ENCODE assay signal across 17 cellular contexts in the genomic region with DNA sequence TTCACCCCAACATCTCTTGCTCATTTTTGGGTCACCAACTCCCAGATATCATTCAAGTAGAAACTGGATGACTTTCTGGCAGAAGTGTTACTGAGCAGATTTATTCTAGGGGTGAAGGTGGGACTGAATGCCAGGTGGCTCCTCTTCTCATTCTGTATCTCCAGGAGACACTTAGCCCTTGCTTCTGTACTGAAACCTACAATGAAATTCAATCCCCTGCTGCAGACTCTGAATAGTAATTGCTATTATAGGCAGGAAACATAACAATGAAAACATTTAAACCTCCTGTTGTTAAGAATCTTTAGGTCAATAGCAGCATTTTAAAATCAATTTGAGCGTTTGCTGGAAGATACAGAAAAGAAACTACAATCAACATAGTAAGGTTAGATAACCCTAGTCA.
"Had no signal": no experiment of that assay in that cellular context is flagged by ENCODE, and none has a peak within 500 bp of the region (broad histone marks: within the 10 kb centered on the region; RNA-seq: fewer than 3 reads in every experiment).

No MANE protein-coding gene starts in this region.

- H3K27ac ChIP-seq: adrenal gland, dorsolateral prefrontal cortex, heart left ventricle, neutrophil, thyroid gland had no signal

- H3K27me3 Mint-ChIP-seq: activated naive CD4-positive, alpha-beta T cell treated with anti-CD3 and anti-CD28 coated beads, Interleukin-2, amount 10 ng/mL, durations not matched to agents 7 days and 5 days; naive thymus-derived CD8-positive, alpha-beta T cell had no signal

- H3K36me3 ChIP-seq: adrenal gland, heart left ventricle, neutrophil, thyroid gland had no signal

- DNase-seq: activated CD4-positive, alpha-beta T cell treated with anti-CD3 and anti-CD28 coated beads, Interleukin-2, amount 50 U/mL, for 48 hours; activated naive CD4-positive, alpha-beta T cell treated with anti-CD3 and anti-CD28 coated beads, Interleukin-2, amount 10 ng/mL, durations not matched to agents 7 days and 5 days; activated T-cell treated with anti-CD3 and anti-CD28 coated beads, Interleukin-2, amount 50 U/mL, for 1 hour; adrenal gland; dorsolateral prefrontal cortex; heart left ventricle; islet precursor cell; mucosa of descending colon; naive thymus-derived CD8-positive, alpha-beta T cell; retina; stimulated activated CD4-positive, alpha-beta T cell treated with anti-CD3 and anti-CD28 coated beads, Interleukin-12 subunit alpha, Interleukin-12 subunit beta, amount 100 ng/mL, for 4 hours; stimulated activated CD4-positive, alpha-beta T cell treated with anti-CD3 and anti-CD28 coated beads, Interleukin-2, amount 100 ng/mL, for 24 hours; T1000; thyroid gland had no signal

- H3K27me3 ChIP-seq: adrenal gland, dorsolateral prefrontal cortex, heart left ventricle, neutrophil, thyroid gland had no signal

- H3K9me3 Mint-ChIP-seq: activated naive CD4-positive, alpha-beta T cell treated with anti-CD3 and anti-CD28 coated beads, Interleukin-2, amount 10 ng/mL, durations not matched to agents 7 days and 5 days had no signal

- H3K36me3 Mint-ChIP-seq: activated naive CD4-positive, alpha-beta T cell treated with anti-CD3 and anti-CD28 coated beads, Interleukin-2, amount 10 ng/mL, durations not matched to agents 7 days and 5 days; naive thymus-derived CD8-positive, alpha-beta T cell had no signal

- H3K4me3 Mint-ChIP-seq: activated naive CD4-positive, alpha-beta T cell treated with anti-CD3 and anti-CD28 coated beads, Interleukin-2, amount 10 ng/mL, durations not matched to agents 7 days and 5 days; endodermal cell; naive thymus-derived CD8-positive, alpha-beta T cell had no signal

- H3K4me1 Mint-ChIP-seq: activated naive CD4-positive, alpha-beta T cell treated with anti-CD3 and anti-CD28 coated beads, Interleukin-2, amount 10 ng/mL, durations not matched to agents 7 days and 5 days; naive thymus-derived CD8-positive, alpha-beta T cell had no signal

- H3K4me3 ChIP-seq: adrenal gland, dorsolateral prefrontal cortex, heart left ventricle, mucosa of descending colon, thyroid gland had no signal

- ATAC-seq: heart left ventricle; mucosa of descending colon; naive thymus-derived CD8-positive, alpha-beta T cell had no signal

- H3K27ac Mint-ChIP-seq: activated naive CD4-positive, alpha-beta T cell treated with anti-CD3 and anti-CD28 coated beads, Interleukin-2, amount 10 ng/mL, durations not matched to agents 7 days and 5 days; activated T-helper 2 cell treated with anti-CD3 and anti-CD28 coated beads, Interferon-gamma antibody, Interleukin-2, Interleukin-4, amounts not matched to agents 10 μg/mL and 5 μg/mL and 100 μg/mL, durations not matched to agents 14 hours and 24 hours and 36 hours; endodermal cell; naive thymus-derived CD8-positive, alpha-beta T cell had no signal

- H3K4me1 ChIP-seq: adrenal gland, heart left ventricle, thyroid gland had no signal

- H3K9me3 ChIP-seq: adrenal gland, heart left ventricle, mucosa of descending colon, neutrophil, thyroid gland had no signal
